Comparison of ENCODE assay signal across 20 cellular contexts in genomic region chr6:84050408-84050807, GRCh38. TPM values are rescaled to one million over a fixed set of nuclear protein-coding genes. Genes with fewer than 3 reads are reported as not detected.
"Had no signal": no experiment of that assay in that cellular context is flagged by ENCODE, and none has a peak within 500 bp of the region (broad histone marks: within the 10 kb centered on the region; RNA-seq: fewer than 3 reads in every experiment).

No MANE protein-coding gene starts in this region.

- H3K27ac ChIP-seq: lower lobe of right lung, ovary had no signal

- H3K9me3 ChIP-seq: lower lobe of right lung, ovary, thoracic aorta had no signal

- ATAC-seq: activated CD8-positive, alpha-beta T cell treated with anti-CD3 and anti-CD28 coated beads, Interleukin-2, amount 10 ng/mL, durations not matched to agents 7 days and 5 days; effector memory CD8-positive, alpha-beta T cell; left colon; lower lobe of right lung; sciatic nerve had no signal

- DNase-seq: activated B cell treated with CpG ODN at 0.5 μM for 24 hours; activated CD4-positive, alpha-beta T cell treated with anti-CD3 and anti-CD28 coated beads for 48 hours; activated CD8-positive, alpha-beta memory T cell treated with anti-CD3 and anti-CD28 coated beads, Interleukin-2, amount 50 U/mL, for 4 hours; activated CD8-positive, alpha-beta T cell treated with anti-CD3 and anti-CD28 coated beads, Interleukin-2, amount 10 ng/mL, durations not matched to agents 7 days and 5 days; activated gamma-delta T cell; activated naive CD8-positive, alpha-beta T cell treated with anti-CD3 and anti-CD28 coated beads for 36 hours; activated T-cell treated with anti-CD3 and anti-CD28 coated beads, Interleukin-2, amount 50 U/mL, for 48 hours; dermis blood vessel endothelial cell; effector memory CD8-positive, alpha-beta T cell; left colon; lower lobe of right lung; ovary; stimulated activated CD4-positive, alpha-beta T cell treated with anti-CD3 and anti-CD28 coated beads, Interleukin-12 subunit alpha, Interleukin-12 subunit beta, amount 100 ng/mL, for 4 hours; stimulated activated CD4-positive, alpha-beta T cell treated with anti-CD3 and anti-CD28 coated beads, Interleukin-2, amount 100 ng/mL, for 24 hours; T-helper 1 cell; T1000 had no signal

- H3K27me3 Mint-ChIP-seq: activated naive CD8-positive, alpha-beta T cell treated with anti-CD3 and anti-CD28 coated beads for 36 hours had no signal

- H3K4me3 Mint-ChIP-seq: activated B cell treated with CpG ODN at 0.5 μM for 24 hours; activated CD8-positive, alpha-beta T cell treated with anti-CD3 and anti-CD28 coated beads, Interleukin-2, amount 10 ng/mL, durations not matched to agents 7 days and 5 days; activated naive CD8-positive, alpha-beta T cell treated with anti-CD3 and anti-CD28 coated beads for 36 hours; effector memory CD8-positive, alpha-beta T cell had no signal

- H3K27me3 ChIP-seq: ovary had no signal

- H3K27ac Mint-ChIP-seq: activated B cell treated with CpG ODN at 0.5 μM for 24 hours; activated CD8-positive, alpha-beta T cell treated with anti-CD3 and anti-CD28 coated beads, Interleukin-2, amount 10 ng/mL, durations not matched to agents 7 days and 5 days; activated naive CD8-positive, alpha-beta T cell treated with anti-CD3 and anti-CD28 coated beads for 36 hours; effector memory CD8-positive, alpha-beta T cell had no signal

- FAIRE-seq: islet of Langerhans, urothelium cell line had no signal

- H3K36me3 Mint-ChIP-seq: activated naive CD8-positive, alpha-beta T cell treated with anti-CD3 and anti-CD28 coated beads for 36 hours had no signal

- H3K4me3 ChIP-seq: lower lobe of right lung, ovary, thoracic aorta had no signal

- H3K36me3 ChIP-seq: lower lobe of right lung, ovary, thoracic aorta had no signal

- H3K4me1 ChIP-seq: lower lobe of right lung had no signal

- H3K4me1 Mint-ChIP-seq: activated B cell treated with CpG ODN at 0.5 μM for 24 hours; activated naive CD8-positive, alpha-beta T cell treated with anti-CD3 and anti-CD28 coated beads for 36 hours had no signal

- H3K9me3 Mint-ChIP-seq: activated B cell treated with CpG ODN at 0.5 μM for 24 hours; activated naive CD8-positive, alpha-beta T cell treated with anti-CD3 and anti-CD28 coated beads for 36 hours; effector memory CD8-positive, alpha-beta T cell had no signal

RNA-seq across cellular contexts. Expression of gene MRAP2, which starts 16.8 kb away (rescaled TPM):
- total RNA-seq: activated B cell treated with CpG ODN at 0.5 μM for 24 hours; activated CD8-positive, alpha-beta T cell treated with anti-CD3 and anti-CD28 coated beads, Interleukin-2, amount 10 ng/mL, durations not matched to agents 7 days and 5 days; activated naive CD8-positive, alpha-beta T cell treated with anti-CD3 and anti-CD28 coated beads for 36 hours had no signal
